Comparison of ENCODE assay signal across 9 cellular contexts in genomic region chr21:32610940-32611339, GRCh38. TPM values are rescaled to one million over a fixed set of nuclear protein-coding genes. Genes with fewer than 3 reads are reported as not detected.
DNase-seq lines count a peak whose midpoint lies in the region; ATAC-seq, FAIRE-seq and TF ChIP-seq lines count a peak whose summit lies in the region.
"Not testable (repeated sequence)": the region's sequence is repeated elsewhere in the genome, so short reads cannot be mapped to it uniquely, and the experiment has no call there.
"Had no signal": no experiment of that assay in that cellular context is flagged by ENCODE, and none has a peak within 500 bp of the region (broad histone marks: within the 10 kb centered on the region; RNA-seq: fewer than 3 reads in every experiment).

No MANE protein-coding gene starts in this region.

- not testable (repeated sequence) for H3K9me3 ChIP-seq in HEK293 (ENCODE audit: control insufficient read depth, insufficient read depth, low read depth, low read length); Panc1 (ENCODE audit: control insufficient read depth, insufficient read depth, low read depth, low read length); smooth muscle cell (replicated peaks; ENCODE audit: low read depth)

- not testable (repeated sequence) for H3K9me3 Mint-ChIP-seq in activated T-cell treated with anti-CD3 and anti-CD28 coated beads, Interleukin-2, amount 50 U/mL, for 24 hours; naive B cell

- H3K4me3 Mint-ChIP-seq in activated T-cell treated with anti-CD3 and anti-CD28 coated beads, Interleukin-2, amount 50 U/mL, for 24 hours = peak overlapping the region; percentile 73
- peak overlapping the region in 6 of 8 donors; percentile 19 to 97 (median 46) for H3K4me3 Mint-ChIP-seq in naive B cell

- not testable (repeated sequence) for H3K27ac Mint-ChIP-seq in activated T-cell treated with anti-CD3 and anti-CD28 coated beads, Interleukin-2, amount 50 U/mL, for 24 hours; naive B cell

- H3K4me1 ChIP-seq in HEK293 (ENCODE audit: control insufficient read depth, insufficient read depth, low read length); Panc1 (ENCODE audit: control insufficient read depth, insufficient read depth, low read length); smooth muscle cell (ENCODE audit: low read depth): not testable (repeated sequence)

- in situ Hi-C loops in Panc1 (cut with HindIII; ENCODE audit: low pct_unique_long_range_greater_than_20kb, low sequenced_read_pairs) = not testable (repeated sequence)

- TF ChIP-seq CTCF in AG10803 (conservative IDR thresholded peaks at IDR 0.05; ENCODE audit: low read length); HEK293 (tag by site-specific recombination; IDR thresholded peaks at IDR 0.05); Panc1 (IDR thresholded peaks at IDR 0.05); bronchial epithelial cell (IDR thresholded peaks at IDR 0.05; ENCODE audit: insufficient read depth, low read length, severe bottlenecking); fibroblast of villous mesenchyme (IDR thresholded peaks at IDR 0.05; ENCODE audit: insufficient read depth, low read depth, low read length); smooth muscle cell (IDR thresholded peaks at IDR 0.05; ENCODE audit: borderline replicate concordance, insufficient read depth, poor library complexity, severe bottlenecking): not testable (repeated sequence)

- H3K4me3 ChIP-seq in AG10803 (ENCODE audit: low read length) = peak overlapping the region; percentile 38
- H3K4me3 ChIP-seq in HEK293 (ENCODE audit: low read depth, low read length) = peak overlapping the region; percentile 17
- H3K4me3 ChIP-seq in Panc1 (ENCODE audit: low read depth in 2 of 2, low read length in 2 of 2) = peak overlapping the region; percentile 49 to 92
- H3K4me3 ChIP-seq in bronchial epithelial cell (ENCODE audit: low read depth, low read length) = peak overlapping the region; percentile 96
- H3K4me3 ChIP-seq in fibroblast of villous mesenchyme (ENCODE audit: low read depth, low read length) = peak overlapping the region; percentile 96
- peak overlapping the region; percentile 95 for H3K4me3 ChIP-seq in smooth muscle cell

- H3K27ac ChIP-seq in HEK293 (ENCODE audit: extremely low read depth, low read depth, low read length); smooth muscle cell (ENCODE audit: low read depth): not testable (repeated sequence)
- H3K27ac ChIP-seq in Panc1 (ENCODE audit: low read length) = peak overlapping the region; percentile 9; the same call in 1 of the 2 replicates

- H3K79me2 ChIP-seq in smooth muscle cell (ENCODE audit: low read depth) = peaks cover 11% of the 10 kb centered on the region

- peak overlapping the region; percentile 7 for H3K9ac ChIP-seq in smooth muscle cell (ENCODE audit: low read depth)

- not testable (repeated sequence) for H4K20me1 ChIP-seq in smooth muscle cell (ENCODE audit: low read depth)

- POLR2A ChIA-PET in HEK293 (lab: Yijun Ruan, JAX) = not testable (repeated sequence)
- POLR2A ChIA-PET in Panc1 (lab: Charles Lee) = interaction anchor here (0.6 kb wide), 1 partner anchor 982 kb away, joined by 4 read pairs; no protein-coding TSS in a partner anchor

- CTCF ChIA-PET in HEK293 (lab: Yijun Ruan, JAX) = interaction anchor here (0.7 to 5.5 kb wide), 2 partner anchors 11 to 206 kb away, joined by 4 to 45 read pairs; no protein-coding TSS in a partner anchor
- CTCF ChIA-PET in Panc1 (lab: Charles Lee) = not testable (repeated sequence)

- peak overlapping the region; percentile 98 for H3K4me2 ChIP-seq in smooth muscle cell

- intact Hi-C loops in Panc1 (cut with micrococcal nuclease; ENCODE audit: unreplicated experiment) = not testable (repeated sequence)

- FAIRE-seq in bronchial epithelial cell (lab: Jason Lieb, UNC) = not testable (repeated sequence)

- not testable (repeated sequence) for H3K27me3 Mint-ChIP-seq in activated T-cell treated with anti-CD3 and anti-CD28 coated beads, Interleukin-2, amount 50 U/mL, for 24 hours
- peaks cover 0 to 10% (median under 1%) of the 10 kb centered on the region in 3 donors for H3K27me3 Mint-ChIP-seq in naive B cell

- not testable (repeated sequence) for ATAC-seq in Panc1; naive B cell (ENCODE audit: low read depth in 2 of 2)

- peaks cover 27% of the 10 kb centered on the region for H3K4me1 Mint-ChIP-seq in activated T-cell treated with anti-CD3 and anti-CD28 coated beads, Interleukin-2, amount 50 U/mL, for 24 hours (ENCODE audit: low read depth)
- H3K4me1 Mint-ChIP-seq in naive B cell = peaks cover 0 to 21% (median 6%) of the 10 kb centered on the region in 3 donors

- H3K36me3 Mint-ChIP-seq in activated T-cell treated with anti-CD3 and anti-CD28 coated beads, Interleukin-2, amount 50 U/mL, for 24 hours (ENCODE audit: low read depth) = peaks cover 55% of the 10 kb centered on the region
- peaks cover 6 to 13% of the 10 kb centered on the region in 2 donors for H3K36me3 Mint-ChIP-seq in naive B cell

- H2AFZ ChIP-seq in smooth muscle cell (ENCODE audit: low read depth) = not testable (repeated sequence)

- H3K27me3 ChIP-seq in Panc1 (ENCODE audit: control insufficient read depth, insufficient read depth, low read length); bronchial epithelial cell (ENCODE audit: control insufficient read depth, insufficient read depth, low read length); smooth muscle cell (ENCODE audit: low read depth): not testable (repeated sequence)

- 81% methylated on average over 17 of the region's 17 CpGs for WGBS in smooth muscle cell (ENCODE audit: low lambda C conversion rate)

- not testable (repeated sequence) for DNase-seq in AG10803 (ENCODE audit: low read depth); Panc1 (ENCODE audit: low read depth, low spot score); activated T-cell treated with anti-CD3 and anti-CD28 coated beads, Interleukin-2, amount 50 U/mL, for 24 hours; bronchial epithelial cell (ENCODE audit: low read depth); fibroblast of villous mesenchyme (ENCODE audit: low read depth); naive B cell; smooth muscle cell (lab: John Stamatoyannopoulos, UW; ENCODE audit: unreplicated experiment)

- BruUV-seq in Panc1 (replicated peaks; lab: Mats Ljungman, UMichigan) = not testable (repeated sequence)

- peaks cover 27 to 40% of the 10 kb centered on the region in 2 experiments for H3K36me3 ChIP-seq in HEK293 (ENCODE audit: control insufficient read depth in 2 of 2, insufficient read depth in 1 of 2, low read length in 2 of 2)
- H3K36me3 ChIP-seq in Panc1 (ENCODE audit: control insufficient read depth, insufficient read depth, low read length) = peaks cover 17% of the 10 kb centered on the region
- H3K36me3 ChIP-seq in bronchial epithelial cell (ENCODE audit: control insufficient read depth, insufficient read depth, low read length); smooth muscle cell (ENCODE audit: low read depth): not testable (repeated sequence)

- not testable (repeated sequence) for H3F3A ChIP-seq in smooth muscle cell (ENCODE audit: low read depth)

RNA-seq across cellular contexts. Expression of gene CFAP298, which starts 1.2 kb away (rescaled TPM):
- 42.0 TPM for total RNA-seq in Panc1 (2021; ENCODE audit: unreplicated experiment)
- 46.7 TPM for polyA plus RNA-seq in Panc1 (2012; ENCODE audit: insufficient read length)
- total RNA-seq in bronchial epithelial cell = 37.6 and 39.9 TPM in 2 replicates
- total RNA-seq in fibroblast of villous mesenchyme = 12.6 and 20.3 TPM in 2 replicates
- 10 to 100 TPM; 54.8 to 65.4 (median 57.6) TPM for polyA plus RNA-seq in naive B cell (ENCODE audit: low read depth in 6 of 6)
- 23.3 and 26.8 TPM in 2 replicates for total RNA-seq in smooth muscle cell
- 41.9 and 49.1 TPM in 2 replicates for polyA plus RNA-seq in smooth muscle cell

RNA-seq across cellular contexts. Expression of gene TCP10L, which starts 25.6 kb away (rescaled TPM):
- total RNA-seq in Panc1 (2021; ENCODE audit: unreplicated experiment) (0.57 TPM), bronchial epithelial cell (0.13 and 0.26 TPM in 2 replicates), fibroblast of villous mesenchyme (0.32 TPM in 1 of 2 replicates, not detected in the other), smooth muscle cell (0.58 TPM in 1 of 2 replicates, not detected in the other)
- polyA plus RNA-seq in Panc1 (2012; ENCODE audit: insufficient read length) = not detected
- polyA plus RNA-seq in naive B cell (ENCODE audit: low read depth in 6 of 6) (under 1 TPM in 5 of 6 donors, not detected in 1; 0.28 to 1.00 (median 0.54) TPM), smooth muscle cell (0.96 and 1.9 TPM in 2 replicates)
- total RNA-seq: left colon had no signal

Comparison
In these comparisons a context has a peak if more than half of its experiments do, and no peak if none do; other contexts are left out.
1. H3K4me3 ChIP-seq: peak in every context shown above with its lines; median percentile 96 in bronchial epithelial cell; 96 in fibroblast of villous mesenchyme; 95 in smooth muscle cell; 70 in Panc1; 38 in AG10803; 17 in HEK293.